Comparison of ENCODE assay signal across 8 cellular contexts in genomic region chr22:45612451-45612901, GRCh38. TPM values are rescaled to one million over a fixed set of nuclear protein-coding genes. Genes with fewer than 3 reads are reported as not detected.
DNase-seq lines count a peak whose midpoint lies in the region; ATAC-seq and TF ChIP-seq lines count a peak whose summit lies in the region.

No MANE protein-coding gene starts in this region.

- no peaks in the 10 kb centered on the region for H3K36me3 Mint-ChIP-seq in activated CD4-positive, alpha-beta T cell treated with anti-CD3 and anti-CD28 coated beads for 36 hours (ENCODE audit: low read depth)
- no peaks in the 10 kb centered on the region for H3K36me3 Mint-ChIP-seq in glutamatergic neuron (ENCODE audit: unreplicated experiment)
- no peaks in the 10 kb centered on the region for H3K36me3 Mint-ChIP-seq in stimulated activated effector memory CD8-positive, alpha-beta T cell treated with anti-CD3 and anti-CD28 coated beads, Interleukin-12 subunit alpha, Interleukin-12 subunit beta, amount 100 ng/mL, for 72 hours

- peak; percentile 60 for DNase-seq in activated CD4-positive, alpha-beta T cell treated with anti-CD3 and anti-CD28 coated beads for 36 hours
- DNase-seq in activated CD4-positive, alpha-beta T cell treated with anti-CD3 and anti-CD28 coated beads for 1 hour = no peak
- peak; percentile 26 for DNase-seq in activated CD8-positive, alpha-beta memory T cell treated with anti-CD3 and anti-CD28 coated beads, Interleukin-2, amount 50 U/mL, for 4 hours
- DNase-seq in glutamatergic neuron (peak; percentile 72), putamen (ENCODE audit: low spot score) (no peak), SIG-M5 treated with dmso at 0.1 percent for 504 hours (lab: John Stamatoyannopoulos, UW; ENCODE audit: unreplicated experiment) (no peak)
- DNase-seq in stimulated activated effector memory CD8-positive, alpha-beta T cell treated with anti-CD3 and anti-CD28 coated beads, Interleukin-12 subunit alpha, Interleukin-12 subunit beta, amount 100 ng/mL, for 72 hours (ENCODE audit: low spot score in 2 of 2) = peak in 1 of 2 donors; percentile 26

- H3K9me3 Mint-ChIP-seq in activated CD4-positive, alpha-beta T cell treated with anti-CD3 and anti-CD28 coated beads for 36 hours (ENCODE audit: low read depth) = no peaks in the 10 kb centered on the region
- peaks cover 6% of the 10 kb centered on the region for H3K9me3 Mint-ChIP-seq in glutamatergic neuron (ENCODE audit: unreplicated experiment)
- H3K9me3 Mint-ChIP-seq in stimulated activated effector memory CD8-positive, alpha-beta T cell treated with anti-CD3 and anti-CD28 coated beads, Interleukin-12 subunit alpha, Interleukin-12 subunit beta, amount 100 ng/mL, for 72 hours = no peaks in the 10 kb centered on the region

- peaks cover 9% of the 10 kb centered on the region for H3K4me1 Mint-ChIP-seq in activated CD4-positive, alpha-beta T cell treated with anti-CD3 and anti-CD28 coated beads for 36 hours
- H3K4me1 Mint-ChIP-seq in glutamatergic neuron (ENCODE audit: low read depth, unreplicated experiment) = peaks cover 10% of the 10 kb centered on the region
- H3K4me1 Mint-ChIP-seq in stimulated activated effector memory CD8-positive, alpha-beta T cell treated with anti-CD3 and anti-CD28 coated beads, Interleukin-12 subunit alpha, Interleukin-12 subunit beta, amount 100 ng/mL, for 72 hours = peaks cover 35% of the 10 kb centered on the region

- no peak for TF ChIP-seq CTCF in glutamatergic neuron (IDR thresholded peaks at IDR 0.05; ENCODE audit: partially characterized antibody, unreplicated experiment)

- intact Hi-C loops in activated CD4-positive, alpha-beta T cell treated with anti-CD3 and anti-CD28 coated beads for 36 hours (cut with DNase I, micrococcal nuclease) = no loop called here

- CTCF ChIA-PET in activated CD4-positive, alpha-beta T cell treated with anti-CD3 and anti-CD28 coated beads for 36 hours (lab: Charles Lee) = no interaction called here

- POLR2A ChIA-PET in activated CD4-positive, alpha-beta T cell treated with anti-CD3 and anti-CD28 coated beads for 36 hours (lab: Charles Lee) = interaction anchor here (0.6 kb wide), 1 partner anchor 111 kb away, joined by 6 read pairs; no protein-coding TSS in a partner anchor

- ATAC-seq in activated CD4-positive, alpha-beta T cell treated with anti-CD3 and anti-CD28 coated beads for 36 hours = peak; percentile 68
- ATAC-seq in stimulated activated effector memory CD8-positive, alpha-beta T cell treated with anti-CD3 and anti-CD28 coated beads, Interleukin-12 subunit alpha, Interleukin-12 subunit beta, amount 100 ng/mL, for 72 hours = peak; percentile 83
- ATAC-seq in GM19397 (IDR thresholded peaks at IDR 0.05; ENCODE audit: unreplicated experiment) = no peak

- no peak overlapping the region for H3K4me3 Mint-ChIP-seq in activated CD4-positive, alpha-beta T cell treated with anti-CD3 and anti-CD28 coated beads for 36 hours
- H3K4me3 Mint-ChIP-seq in glutamatergic neuron (ENCODE audit: unreplicated experiment) = peak overlapping the region; percentile 50
- peak overlapping the region; percentile 67 for H3K4me3 Mint-ChIP-seq in stimulated activated effector memory CD8-positive, alpha-beta T cell treated with anti-CD3 and anti-CD28 coated beads, Interleukin-12 subunit alpha, Interleukin-12 subunit beta, amount 100 ng/mL, for 72 hours

- no peak overlapping the region for H3K27ac Mint-ChIP-seq in activated CD4-positive, alpha-beta T cell treated with anti-CD3 and anti-CD28 coated beads for 36 hours
- H3K27ac Mint-ChIP-seq in glutamatergic neuron (ENCODE audit: unreplicated experiment) = peak overlapping the region; percentile 93
- peak overlapping the region; percentile 91 for H3K27ac Mint-ChIP-seq in stimulated activated effector memory CD8-positive, alpha-beta T cell treated with anti-CD3 and anti-CD28 coated beads, Interleukin-12 subunit alpha, Interleukin-12 subunit beta, amount 100 ng/mL, for 72 hours

- peaks cover 6% of the 10 kb centered on the region for H3K27me3 Mint-ChIP-seq in activated CD4-positive, alpha-beta T cell treated with anti-CD3 and anti-CD28 coated beads for 36 hours
- peaks cover 12% of the 10 kb centered on the region for H3K27me3 Mint-ChIP-seq in glutamatergic neuron (ENCODE audit: unreplicated experiment)

RNA-seq across cellular contexts. Expression of gene ATXN10, which starts 59.2 kb away (rescaled TPM):
- 100 to 1,000 TPM in 1 of 2 experiments, 10 to 100 TPM in 1; 87.1 to 101 TPM for total RNA-seq in activated CD4-positive, alpha-beta T cell treated with anti-CD3 and anti-CD28 coated beads for 36 hours
- 191 TPM for total RNA-seq in glutamatergic neuron (ENCODE audit: unreplicated experiment)

Comparison
In these comparisons a context has a peak if more than half of its experiments do, and no peak if none do; other contexts are left out.
1. DNase-seq: peak in activated CD4-positive, alpha-beta T cell treated with anti-CD3 and anti-CD28 coated beads for 36 hours (single experiment), activated CD8-positive, alpha-beta memory T cell treated with anti-CD3 and anti-CD28 coated beads, Interleukin-2, amount 50 U/mL, for 4 hours (single experiment) and glutamatergic neuron (single experiment); none in activated CD4-positive, alpha-beta T cell treated with anti-CD3 and anti-CD28 coated beads for 1 hour (single experiment), putamen (single experiment) and SIG-M5 treated with dmso at 0.1 percent for 504 hours (single experiment).